Comparison of ENCODE assay signal across 23 cellular contexts in genomic region chr4:70976251-70976650, GRCh38. TPM values are rescaled to one million over a fixed set of nuclear protein-coding genes. Genes with fewer than 3 reads are reported as not detected.
DNase-seq lines count a peak whose midpoint lies in the region; ATAC-seq, FAIRE-seq and TF ChIP-seq lines count a peak whose summit lies in the region.
"Had no signal": no experiment of that assay in that cellular context is flagged by ENCODE, and none has a peak within 500 bp of the region (broad histone marks: within the 10 kb centered on the region; RNA-seq: fewer than 3 reads in every experiment).

No MANE protein-coding gene starts in this region.

- intact Hi-C loops in dendritic cell treated with granulocyte-macrophage colony-stimulating factor and Interleukin-4, amounts not matched to agents 40 ng/mL and 50 ng/mL, for 4 days (cut with micrococcal nuclease), result no loop called here
- intact Hi-C loops in adrenal gland (cut with DNase I), result no loop called here

- H2AFZ ChIP-seq in DND-41 (ENCODE audit: low read depth, low read length), result no peak overlapping the region

- peak overlapping the region; percentile 46 for H3K27ac Mint-ChIP-seq in dendritic cell treated with granulocyte-macrophage colony-stimulating factor and Interleukin-4, amounts not matched to agents 40 ng/mL and 50 ng/mL, for 4 days
- no peak overlapping the region for H3K27ac Mint-ChIP-seq in activated naive CD8-positive, alpha-beta T cell treated with anti-CD3 and anti-CD28 coated beads, Interleukin-2, amount 50 U/mL, for 24 hours
- H3K27ac Mint-ChIP-seq: B cell; CD4-positive, alpha-beta T cell; CD8-positive, alpha-beta T cell had no signal

- H3K36me3 Mint-ChIP-seq in dendritic cell treated with granulocyte-macrophage colony-stimulating factor and Interleukin-4, amounts not matched to agents 40 ng/mL and 50 ng/mL, for 4 days (ENCODE audit: low read depth), result peaks cover 59% of the 10 kb centered on the region
- peaks cover 13% of the 10 kb centered on the region for H3K36me3 Mint-ChIP-seq in activated naive CD8-positive, alpha-beta T cell treated with anti-CD3 and anti-CD28 coated beads, Interleukin-2, amount 50 U/mL, for 24 hours (ENCODE audit: low read depth)

- H3K9me3 ChIP-seq in DND-41 (ENCODE audit: insufficient read depth, low read length, severe bottlenecking) (no peaks in the 10 kb centered on the region), adrenal gland (replicated peaks in 1 of 3) (no peaks in the 10 kb centered on the region)
- H3K9me3 ChIP-seq: A549; BLaER1 treated with 17β-estradiol and CSF1 and Interleukin-3, amounts not matched to agents 10 nM and 100 nM; Caco-2 had no signal

- no peak overlapping the region for H3K4me3 Mint-ChIP-seq in dendritic cell treated with granulocyte-macrophage colony-stimulating factor and Interleukin-4, amounts not matched to agents 40 ng/mL and 50 ng/mL, for 4 days
- H3K4me3 Mint-ChIP-seq in activated naive CD8-positive, alpha-beta T cell treated with anti-CD3 and anti-CD28 coated beads, Interleukin-2, amount 50 U/mL, for 24 hours, result no peak overlapping the region
- H3K4me3 Mint-ChIP-seq: B cell; CD4-positive, alpha-beta T cell; CD8-positive, alpha-beta T cell had no signal

- H3K4me2 ChIP-seq in DND-41 (ENCODE audit: insufficient read depth, low read length), result no peak overlapping the region
- H3K4me2 ChIP-seq: A549; BLaER1 treated with 17β-estradiol and CSF1 and Interleukin-3, amounts not matched to agents 10 nM and 100 nM had no signal

- peak; percentile 18 for FAIRE-seq in GM18507 (lab: Jason Lieb, UNC)
- FAIRE-seq: A549, D721Med, GM12878, GM12892, GM19239 had no signal

- 85 to 91% (median 87%) methylated on average over 3 of the region's 3 CpGs for WGBS in adrenal gland, 4 donors

- H3K9ac ChIP-seq in DND-41 (ENCODE audit: low read depth, low read length), result no peak overlapping the region
- H3K9ac ChIP-seq: BLaER1 treated with 17β-estradiol and CSF1 and Interleukin-3, amounts not matched to agents 10 nM and 100 nM had no signal

- ATAC-seq in DND-41 (ENCODE audit: insufficient read depth, low read depth), result no peak
- ATAC-seq in activated naive CD8-positive, alpha-beta T cell treated with anti-CD3 and anti-CD28 coated beads, Interleukin-2, amount 50 U/mL, for 24 hours, result no peak
- ATAC-seq: A549; CD8-positive, alpha-beta T cell; GM12878 had no signal

- TF ChIP-seq CTCF in DND-41 (IDR thresholded peaks at IDR 0.05; ENCODE audit: borderline replicate concordance, extremely low read depth, low read length, poor library complexity, severe bottlenecking) (no peak), adrenal gland (IDR thresholded peaks at IDR 0.05) (no peak)

- peaks cover 76% of the 10 kb centered on the region for H3K36me3 ChIP-seq in DND-41 (ENCODE audit: insufficient read depth, low read length)
- H3K36me3 ChIP-seq in adrenal gland (replicated peaks in 1 of 2), result no peaks in the 10 kb centered on the region

- no peak for DNase-seq in DND-41
- no peak for DNase-seq in GM18507 (ENCODE audit: extremely low spot score, insufficient read length, low read depth)
- DNase-seq in erythroblast (lab: John Stamatoyannopoulos, UW), result peak; percentile 64 to 76
- no peak for DNase-seq in HuH-7 (ENCODE audit: low spot score)
- DNase-seq in activated naive CD4-positive, alpha-beta T cell (lab: John Stamatoyannopoulos, UW), result no peak
- no peak for DNase-seq in activated naive CD8-positive, alpha-beta T cell treated with anti-CD3 and anti-CD28 coated beads, Interleukin-2, amount 50 U/mL, for 24 hours
- no peak for DNase-seq in adrenal gland
- DNase-seq: AML-193; Caco-2; Calu3; CD4-positive, alpha-beta T cell; CD8-positive, alpha-beta T cell; GDM1 had no signal

- no peaks in the 10 kb centered on the region for H3K9me3 Mint-ChIP-seq in dendritic cell treated with granulocyte-macrophage colony-stimulating factor and Interleukin-4, amounts not matched to agents 40 ng/mL and 50 ng/mL, for 4 days
- no peaks in the 10 kb centered on the region for H3K9me3 Mint-ChIP-seq in activated naive CD8-positive, alpha-beta T cell treated with anti-CD3 and anti-CD28 coated beads, Interleukin-2, amount 50 U/mL, for 24 hours
- H3K9me3 Mint-ChIP-seq: CD4-positive, alpha-beta T cell; CD8-positive, alpha-beta T cell had no signal

- TF ChIP-seq POLR2A in erythroblast (IDR thresholded peaks at IDR 0.05; ENCODE audit: low read length) (no peak), adrenal gland (IDR thresholded peaks at IDR 0.05) (no peak)

- H4K20me1 ChIP-seq in DND-41 (ENCODE audit: insufficient read depth, low read length), result no peaks in the 10 kb centered on the region

- no peaks in the 10 kb centered on the region for H3K27me3 Mint-ChIP-seq in dendritic cell treated with granulocyte-macrophage colony-stimulating factor and Interleukin-4, amounts not matched to agents 40 ng/mL and 50 ng/mL, for 4 days
- H3K27me3 Mint-ChIP-seq in activated naive CD8-positive, alpha-beta T cell treated with anti-CD3 and anti-CD28 coated beads, Interleukin-2, amount 50 U/mL, for 24 hours, result no peaks in the 10 kb centered on the region
- H3K27me3 Mint-ChIP-seq: B cell; CD4-positive, alpha-beta T cell had no signal

- H3K4me1 ChIP-seq in DND-41 (ENCODE audit: insufficient read depth, low read length) (peaks cover 20% of the 10 kb centered on the region), adrenal gland (replicated peaks in 1 of 2) (no peaks in the 10 kb centered on the region)
- H3K4me1 ChIP-seq: A549, Caco-2 had no signal

- 0 out of 2 replicates have a peak overlapping the region, but pooled peaks have one; percentile 22 for H3K27ac ChIP-seq in DND-41 (ENCODE audit: low read length)
- no peak overlapping the region for H3K27ac ChIP-seq in adrenal gland
- H3K27ac ChIP-seq: 22Rv1; A549; BLaER1 treated with 17β-estradiol and CSF1 and Interleukin-3, amounts not matched to agents 10 nM and 100 nM; C4-2B had no signal

- peaks cover 46% of the 10 kb centered on the region for H3K79me2 ChIP-seq in DND-41 (ENCODE audit: insufficient read depth, low read length)

- H3K4me3 ChIP-seq in DND-41 (ENCODE audit: low read depth in 1 of 2, low read length in 2 of 2), result no peak overlapping the region
- no peak overlapping the region for H3K4me3 ChIP-seq in adrenal gland
- H3K4me3 ChIP-seq: A549; BLaER1 treated with 17β-estradiol and CSF1 and Interleukin-3, amounts not matched to agents 10 nM and 100 nM; GM12878 had no signal

- H3K4me1 Mint-ChIP-seq in dendritic cell treated with granulocyte-macrophage colony-stimulating factor and Interleukin-4, amounts not matched to agents 40 ng/mL and 50 ng/mL, for 4 days (ENCODE audit: low read depth), result peaks cover 38% of the 10 kb centered on the region
- H3K4me1 Mint-ChIP-seq in activated naive CD8-positive, alpha-beta T cell treated with anti-CD3 and anti-CD28 coated beads, Interleukin-2, amount 50 U/mL, for 24 hours, result peaks cover 5% of the 10 kb centered on the region

- H3K27me3 ChIP-seq in DND-41 (ENCODE audit: insufficient read depth, low read length, poor library complexity) (no peaks in the 10 kb centered on the region), adrenal gland (no peaks in the 10 kb centered on the region)
- H3K27me3 ChIP-seq: BLaER1 treated with 17β-estradiol and CSF1 and Interleukin-3, amounts not matched to agents 10 nM and 100 nM had no signal

RNA-seq across cellular contexts. Expression of gene DCK, which starts 17.2 kb away (rescaled TPM):
- 10 to 100 TPM in 7 of 8 donors, 1 to 10 TPM in 1; 9.8 to 21.0 (median 11.4) TPM for total RNA-seq in adrenal gland
- 10 to 100 TPM in 1 of 3 donors, 1 to 10 TPM in 2; 2.5 to 18.1 (median 4.9) TPM for polyA plus RNA-seq in adrenal gland

Comparison
In these comparisons a context has a peak if more than half of its experiments do, and no peak if none do; other contexts are left out.
1. DNase-seq: peak in erythroblast (2 of 2); none in DND-41 (single experiment), GM18507 (single experiment), HuH-7 (single experiment), activated naive CD4-positive, alpha-beta T cell (0 of 4), activated naive CD8-positive, alpha-beta T cell treated with anti-CD3 and anti-CD28 coated beads, Interleukin-2, amount 50 U/mL, for 24 hours (single experiment) and adrenal gland (0 of 7).